ENCODE assay signal across 2 cellular contexts in genomic region chr1:161026954-161027353, GRCh38. TPM values are rescaled to one million over a fixed set of nuclear protein-coding genes. Genes with fewer than 3 reads are reported as not detected.
"Had no signal": no experiment of that assay in that cellular context is flagged by ENCODE, and none has a peak within 500 bp of the region (broad histone marks: within the 10 kb centered on the region; RNA-seq: fewer than 3 reads in every experiment).

No MANE protein-coding gene starts in this region.

RNA-seq across cellular contexts. Expression of gene ARHGAP30, which starts 42.7 kb away (rescaled TPM):
- total RNA-seq: endothelial cell of umbilical vein, renal cortical epithelial cell had no signal
- polyA plus RNA-seq: endothelial cell of umbilical vein had no signal
